1 cellular context compared by ENCODE assay signal in the genomic region with DNA sequence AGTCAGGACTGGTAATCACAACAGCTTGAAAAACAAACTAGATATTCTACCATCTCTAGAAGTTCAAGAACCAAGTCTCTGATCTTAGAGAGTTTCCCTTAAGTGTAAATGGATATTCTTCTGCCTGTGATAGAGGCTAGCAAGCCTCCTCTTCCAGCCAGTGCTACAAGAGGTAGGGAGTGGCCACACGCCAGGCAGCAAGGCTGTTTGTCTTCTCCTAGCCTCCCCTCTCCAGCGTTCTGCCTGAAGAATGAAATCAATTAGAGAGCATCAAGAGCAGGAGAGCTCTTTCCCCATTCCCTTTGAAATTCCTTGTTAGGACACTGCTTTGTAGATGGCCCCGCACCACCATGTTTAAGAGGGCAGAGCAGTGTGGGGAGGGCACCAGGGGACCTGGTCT.
TF ChIP-seq lines count a peak whose summit lies in the region.

No MANE protein-coding gene starts in this region.

TF ChIP-seq in GM12878, 131 proteins besides CTCF, POLR2A, EP300 and RAD21 (continued from another document):
- TF ChIP-seq, protein P1, sequence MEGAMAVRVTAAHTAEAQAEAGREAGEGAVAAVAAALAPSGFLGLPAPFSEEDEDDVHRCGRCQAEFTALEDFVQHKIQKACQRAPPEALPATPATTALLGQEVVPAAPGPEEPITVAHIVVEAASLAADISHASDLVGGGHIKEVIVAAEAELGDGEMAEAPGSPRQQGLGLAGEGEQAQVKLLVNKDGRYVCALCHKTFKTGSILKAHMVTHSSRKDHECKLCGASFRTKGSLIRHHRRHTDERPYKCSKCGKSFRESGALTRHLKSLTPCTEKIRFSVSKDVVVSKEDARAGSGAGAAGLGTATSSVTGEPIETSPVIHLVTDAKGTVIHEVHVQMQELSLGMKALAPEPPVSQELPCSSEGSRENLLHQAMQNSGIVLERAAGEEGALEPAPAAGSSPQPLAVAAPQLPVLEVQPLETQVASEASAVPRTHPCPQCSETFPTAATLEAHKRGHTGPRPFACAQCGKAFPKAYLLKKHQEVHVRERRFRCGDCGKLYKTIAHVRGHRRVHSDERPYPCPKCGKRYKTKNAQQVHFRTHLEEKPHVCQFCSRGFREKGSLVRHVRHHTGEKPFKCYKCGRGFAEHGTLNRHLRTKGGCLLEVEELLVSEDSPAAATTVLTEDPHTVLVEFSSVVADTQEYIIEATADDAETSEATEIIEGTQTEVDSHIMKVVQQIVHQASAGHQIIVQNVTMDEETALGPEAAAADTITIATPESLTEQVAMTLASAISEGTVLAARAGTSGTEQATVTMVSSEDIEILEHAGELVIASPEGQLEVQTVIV (IDR thresholded peaks at IDR 0.05; ENCODE audit: borderline replicate concordance, partially characterized antibody) = no peak
- TF ChIP-seq SMC3 (IDR thresholded peaks at IDR 0.05; ENCODE audit: borderline replicate concordance, low read length) (no peak), WRNIP1 (IDR thresholded peaks at IDR 0.05; ENCODE audit: borderline replicate concordance, low read depth, low read length) (no peak), NFIC (IDR thresholded peaks at IDR 0.05; ENCODE audit: low read depth, low read length) (no peak)
- TF ChIP-seq, protein P2, sequence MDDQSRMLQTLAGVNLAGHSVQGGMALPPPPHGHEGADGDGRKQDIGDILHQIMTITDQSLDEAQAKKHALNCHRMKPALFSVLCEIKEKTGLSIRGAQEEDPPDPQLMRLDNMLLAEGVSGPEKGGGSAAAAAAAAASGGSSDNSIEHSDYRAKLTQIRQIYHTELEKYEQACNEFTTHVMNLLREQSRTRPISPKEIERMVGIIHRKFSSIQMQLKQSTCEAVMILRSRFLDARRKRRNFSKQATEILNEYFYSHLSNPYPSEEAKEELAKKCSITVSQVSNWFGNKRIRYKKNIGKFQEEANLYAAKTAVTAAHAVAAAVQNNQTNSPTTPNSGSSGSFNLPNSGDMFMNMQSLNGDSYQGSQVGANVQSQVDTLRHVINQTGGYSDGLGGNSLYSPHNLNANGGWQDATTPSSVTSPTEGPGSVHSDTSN (IDR thresholded peaks at IDR 0.05; ENCODE audit: insufficient replicate concordance, low read depth, low read length) = no peak
- TF ChIP-seq, protein P3, sequence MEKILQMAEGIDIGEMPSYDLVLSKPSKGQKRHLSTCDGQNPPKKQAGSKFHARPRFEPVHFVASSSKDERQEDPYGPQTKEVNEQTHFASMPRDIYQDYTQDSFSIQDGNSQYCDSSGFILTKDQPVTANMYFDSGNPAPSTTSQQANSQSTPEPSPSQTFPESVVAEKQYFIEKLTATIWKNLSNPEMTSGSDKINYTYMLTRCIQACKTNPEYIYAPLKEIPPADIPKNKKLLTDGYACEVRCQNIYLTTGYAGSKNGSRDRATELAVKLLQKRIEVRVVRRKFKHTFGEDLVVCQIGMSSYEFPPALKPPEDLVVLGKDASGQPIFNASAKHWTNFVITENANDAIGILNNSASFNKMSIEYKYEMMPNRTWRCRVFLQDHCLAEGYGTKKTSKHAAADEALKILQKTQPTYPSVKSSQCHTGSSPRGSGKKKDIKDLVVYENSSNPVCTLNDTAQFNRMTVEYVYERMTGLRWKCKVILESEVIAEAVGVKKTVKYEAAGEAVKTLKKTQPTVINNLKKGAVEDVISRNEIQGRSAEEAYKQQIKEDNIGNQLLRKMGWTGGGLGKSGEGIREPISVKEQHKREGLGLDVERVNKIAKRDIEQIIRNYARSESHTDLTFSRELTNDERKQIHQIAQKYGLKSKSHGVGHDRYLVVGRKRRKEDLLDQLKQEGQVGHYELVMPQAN (conservative IDR thresholded peaks at IDR 0.05) = no peak
